ENCODE assay signal across 15 cellular contexts in genomic region chr15:31316135-31316795, GRCh38.
"Had no signal": no experiment of that assay in that cellular context is flagged by ENCODE, and none has a peak within 500 bp of the region (broad histone marks: within the 10 kb centered on the region; RNA-seq: fewer than 3 reads in every experiment).

No MANE protein-coding gene starts in this region.

- ATAC-seq: body of pancreas, esophagus mucosa, left colon, pancreas, SK-N-SH treated with all-trans-retinoic acid at 6 μM for 48 hours had no signal

- H3K27ac ChIP-seq: body of pancreas, pancreas, sigmoid colon, spleen had no signal

- H3K4me3 ChIP-seq: body of pancreas, lung, pancreas, sigmoid colon, spleen had no signal

- DNase-seq: activated B cell treated with CpG ODN at 0.5 μM for 24 hours; activated CD4-positive, alpha-beta T cell treated with anti-CD3 and anti-CD28 coated beads, Interleukin-2, amount 50 U/mL, for 48 hours; activated naive CD4-positive, alpha-beta T cell treated with anti-CD3 and anti-CD28 coated beads, Interleukin-2, amount 50 U/mL, for 16 hours; activated T-cell treated with anti-CD3 and anti-CD28 coated beads, Interleukin-2, amount 50 U/mL, for 48 hours; amygdala; body of pancreas; caudate nucleus; left colon; sigmoid colon; spleen had no signal

- H3K36me3 ChIP-seq: pancreas, sigmoid colon, spleen had no signal

- H3K27me3 ChIP-seq: body of pancreas, pancreas, spleen had no signal

- H3K9me3 ChIP-seq: pancreas had no signal

- H3K4me3 Mint-ChIP-seq: activated B cell treated with CpG ODN at 0.5 μM for 24 hours, mesothelial cell of epicardium had no signal

- H3K4me1 ChIP-seq: body of pancreas, pancreas, sigmoid colon had no signal

- H3K36me3 Mint-ChIP-seq: mesothelial cell of epicardium had no signal

- H3K9me3 Mint-ChIP-seq: activated B cell treated with CpG ODN at 0.5 μM for 24 hours had no signal

- H3K27ac Mint-ChIP-seq: activated B cell treated with CpG ODN at 0.5 μM for 24 hours, mesothelial cell of epicardium had no signal
